ENCODE assay signal across 8 cellular contexts in the genomic region with DNA sequence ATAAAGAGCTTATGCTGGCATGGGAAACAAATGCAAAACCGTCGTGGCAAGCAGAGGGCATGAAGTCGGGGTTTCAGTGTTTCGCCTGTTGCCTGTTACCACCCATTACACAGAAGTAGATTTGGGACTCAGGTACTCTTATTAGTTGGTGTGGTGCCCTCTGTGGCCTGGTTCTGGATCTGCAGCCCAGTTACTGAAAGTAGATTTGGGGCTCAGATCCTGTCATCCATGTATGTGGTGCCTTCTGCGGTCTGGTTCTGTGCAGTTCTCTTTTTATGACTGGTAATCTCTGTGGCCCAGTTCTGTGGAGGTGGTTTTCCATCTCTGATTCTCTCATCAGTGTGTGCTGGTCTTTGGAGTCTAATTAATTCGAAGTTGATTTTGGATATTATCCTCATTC. TPM values are rescaled to one million over a fixed set of nuclear protein-coding genes. Genes with fewer than 3 reads are reported as not detected.
A peak's percentile ranks its signal among the peaks of the same experiment; 100 is the strongest.
DNase-seq lines count a peak whose midpoint lies in the region; ATAC-seq and TF ChIP-seq lines count a peak whose summit lies in the region.

No MANE protein-coding gene starts in this region.

- no peak overlapping the region for H3K4me3 Mint-ChIP-seq in activated CD4-positive, alpha-beta T cell treated with anti-CD3 and anti-CD28 coated beads, Interleukin-2, amount 10 ng/mL, durations not matched to agents 7 days and 5 days

- WGBS in iPS DF 6.9 (ENCODE audit: insufficient coverage, insufficient read length) = no CpG with 5 or more reads among the region's 6 CpGs

- no peaks in the 10 kb centered on the region for H4K20me1 ChIP-seq in DOHH2 (ENCODE audit: control insufficient read depth, insufficient read depth, low read depth, low read length)

- H3K4me1 Mint-ChIP-seq in activated CD4-positive, alpha-beta T cell treated with anti-CD3 and anti-CD28 coated beads, Interleukin-2, amount 10 ng/mL, durations not matched to agents 7 days and 5 days = peaks cover 3% of the 10 kb centered on the region

- H3F3A ChIP-seq in DOHH2 (ENCODE audit: control insufficient read depth, insufficient read depth) = no peaks in the 10 kb centered on the region

- H3K36me3 ChIP-seq in DOHH2 (ENCODE audit: control insufficient read depth, low read length) (no peaks in the 10 kb centered on the region), iPS DF 6.9 (ENCODE audit: control insufficient read depth, insufficient read depth, low read length) (no peaks in the 10 kb centered on the region)

- DNase-seq in activated CD4-positive, alpha-beta T cell treated with anti-CD3 and anti-CD28 coated beads, Interleukin-2, amount 10 ng/mL, durations not matched to agents 7 days and 5 days = peak; percentile 49
- DNase-seq in iPS DF 6.9 (ENCODE audit: low read depth, low spot score) = peak; percentile 11
- no peak for DNase-seq in hypothalamus (lab: John Stamatoyannopoulos, UW)
- no peak for DNase-seq in cerebellum (ENCODE audit: low spot score)
- DNase-seq in coronary artery (ENCODE audit: low spot score) = no peak

- no peaks in the 10 kb centered on the region for H3K27me3 ChIP-seq in DOHH2 (ENCODE audit: control insufficient read depth, low read length)
- H3K27me3 ChIP-seq in iPS DF 6.9 (ENCODE audit: control insufficient read depth, insufficient read depth, low read length) = no peaks in the 10 kb centered on the region

- H3K9me3 ChIP-seq in DOHH2 (ENCODE audit: control insufficient read depth, insufficient read depth, low read length) (no peaks in the 10 kb centered on the region), iPS DF 6.9 (ENCODE audit: control insufficient read depth, insufficient read depth, low read length) (no peaks in the 10 kb centered on the region)

- peak; percentile 55 for TF ChIP-seq CTCF in DOHH2 (IDR thresholded peaks at IDR 0.05; ENCODE audit: low read depth, low read length, poor library complexity, severe bottlenecking)
- TF ChIP-seq CTCF in coronary artery (IDR thresholded peaks at IDR 0.05) = no peak

- H3K4me2 ChIP-seq in DOHH2 (ENCODE audit: low read length) = no peak overlapping the region

- ATAC-seq in GM19372 (IDR thresholded peaks at IDR 0.05; ENCODE audit: low read depth, unreplicated experiment) (peak; percentile 80), HG03520 (IDR thresholded peaks at IDR 0.05; ENCODE audit: unreplicated experiment) (peak; percentile 90)

- no peaks in the 10 kb centered on the region for H3K79me2 ChIP-seq in DOHH2 (ENCODE audit: control insufficient read depth, low read length)

- H3K36me3 Mint-ChIP-seq in activated CD4-positive, alpha-beta T cell treated with anti-CD3 and anti-CD28 coated beads, Interleukin-2, amount 10 ng/mL, durations not matched to agents 7 days and 5 days (ENCODE audit: low read depth) = no peaks in the 10 kb centered on the region

- H3K27ac ChIP-seq in DOHH2 (ENCODE audit: low read depth, low read length) (no peak overlapping the region), iPS DF 6.9 (ENCODE audit: low read length) (no peak overlapping the region), coronary artery (no peak overlapping the region)

- no peaks in the 10 kb centered on the region for H3K9me2 ChIP-seq in DOHH2 (replicated peaks; ENCODE audit: control insufficient read depth, low read length)

- H3K9me3 Mint-ChIP-seq in activated CD4-positive, alpha-beta T cell treated with anti-CD3 and anti-CD28 coated beads, Interleukin-2, amount 10 ng/mL, durations not matched to agents 7 days and 5 days = no peaks in the 10 kb centered on the region

- H3K4me1 ChIP-seq in DOHH2 (ENCODE audit: control insufficient read depth, low read length) = peaks cover 14% of the 10 kb centered on the region
- H3K4me1 ChIP-seq in iPS DF 6.9 (ENCODE audit: control insufficient read depth, insufficient read depth, low read length) = no peaks in the 10 kb centered on the region

- CTCF ChIA-PET in activated CD4-positive, alpha-beta T cell treated with anti-CD3 and anti-CD28 coated beads, Interleukin-2, amount 10 ng/mL, durations not matched to agents 7 days and 5 days (lab: Charles Lee) = interaction anchor here (1.1 kb wide), 1 partner anchor 10 kb away, joined by 3 read pairs; no protein-coding TSS in a partner anchor

- POLR2A ChIA-PET in activated CD4-positive, alpha-beta T cell treated with anti-CD3 and anti-CD28 coated beads, Interleukin-2, amount 10 ng/mL, durations not matched to agents 7 days and 5 days (lab: Charles Lee) = no interaction called here

- no peak overlapping the region for H3K4me3 ChIP-seq in DOHH2 (ENCODE audit: low read length)
- H3K4me3 ChIP-seq in iPS DF 6.9 (ENCODE audit: low read length) = no peak overlapping the region
- H3K4me3 ChIP-seq in coronary artery = no peak overlapping the region

- no peak overlapping the region for H3K27ac Mint-ChIP-seq in activated CD4-positive, alpha-beta T cell treated with anti-CD3 and anti-CD28 coated beads, Interleukin-2, amount 10 ng/mL, durations not matched to agents 7 days and 5 days

- H3K27me3 Mint-ChIP-seq in activated CD4-positive, alpha-beta T cell treated with anti-CD3 and anti-CD28 coated beads, Interleukin-2, amount 10 ng/mL, durations not matched to agents 7 days and 5 days = no peaks in the 10 kb centered on the region

RNA-seq across cellular contexts. Expression of gene ADNP2, which starts 45.2 kb away (rescaled TPM):
- total RNA-seq in activated CD4-positive, alpha-beta T cell treated with anti-CD3 and anti-CD28 coated beads, Interleukin-2, amount 10 ng/mL, durations not matched to agents 7 days and 5 days = 10 to 100 TPM; 19.4 to 20.3 TPM
- 20.7 TPM for total RNA-seq in cerebellum

Comparison
In these comparisons a context has a peak if more than half of its experiments do, and no peak if none do; other contexts are left out.
1. DNase-seq: peak in activated CD4-positive, alpha-beta T cell treated with anti-CD3 and anti-CD28 coated beads, Interleukin-2, amount 10 ng/mL, durations not matched to agents 7 days and 5 days (single experiment) and iPS DF 6.9 (single experiment); none in hypothalamus (0 of 51), cerebellum (single experiment) and coronary artery (single experiment).